ENCODE assay signal across 17 cellular contexts in genomic region chr13:37701306-37701705, GRCh38.
DNase-seq lines count a peak whose midpoint lies in the region; ATAC-seq and TF ChIP-seq lines count a peak whose summit lies in the region.
"Had no signal": no experiment of that assay in that cellular context is flagged by ENCODE, and none has a peak within 500 bp of the region (broad histone marks: within the 10 kb centered on the region; RNA-seq: fewer than 3 reads in every experiment).

No MANE protein-coding gene starts in this region.

- H3K27ac Mint-ChIP-seq in CD8-positive, alpha-beta memory T cell, result peak overlapping the region in 1 of 8 donors; percentile 67
- H3K27ac Mint-ChIP-seq: nephron progenitor cell; stimulated activated naive CD8-positive, alpha-beta T cell treated with anti-CD3 and anti-CD28 coated beads, Interleukin-15, Interleukin-2, amounts not matched to agents 100 ng/mL and 50 ng/mL, for 24 hours; WTC11 had no signal

- H3K4me3 ChIP-seq in ACC112 (ENCODE audit: low read depth, low read length), result no peak overlapping the region
- H3K4me3 ChIP-seq in IMR-90 (ENCODE audit: insufficient read depth, low read depth, low read length), result no peak overlapping the region
- no peak overlapping the region for H3K4me3 ChIP-seq in choroid plexus epithelial cell (ENCODE audit: low read depth, low read length)
- H3K4me3 ChIP-seq in CD8-positive, alpha-beta memory T cell (ENCODE audit: low read length), result no peak overlapping the region
- H3K4me3 ChIP-seq: right lobe of liver had no signal

- peak overlapping the region; percentile 53 to 97 for H4K8ac ChIP-seq in IMR-90 (ENCODE audit: low read depth in 2 of 2, low read length in 2 of 2)

- peak overlapping the region; percentile 98 for H4K5ac ChIP-seq in IMR-90 (ENCODE audit: low read depth, low read length)

- no peak overlapping the region for H2AK9ac ChIP-seq in IMR-90 (replicated peaks; ENCODE audit: low read depth, low read length, poor library complexity)

- no peaks in the 10 kb centered on the region for H3K27me3 ChIP-seq in ACC112 (ENCODE audit: insufficient read depth, low read length)
- no peaks in the 10 kb centered on the region for H3K27me3 ChIP-seq in IMR-90 (ENCODE audit: control insufficient read depth, insufficient read depth, low read length)
- no peaks in the 10 kb centered on the region for H3K27me3 ChIP-seq in CD8-positive, alpha-beta memory T cell (ENCODE audit: insufficient read depth, low read length, poor library complexity, severe bottlenecking)
- H3K27me3 ChIP-seq: right lobe of liver had no signal

- intact Hi-C loops in IMR-90 (cut with micrococcal nuclease), result no loop called here

- peak overlapping the region; percentile 85 for H3K23ac ChIP-seq in IMR-90 (ENCODE audit: low read depth, low read length)

- H4K20me1 ChIP-seq in IMR-90 (ENCODE audit: insufficient read depth, low read length), result no peaks in the 10 kb centered on the region

- H3K56ac ChIP-seq in IMR-90 (ENCODE audit: extremely low read depth, insufficient read depth, low read length), result no peak overlapping the region

- peaks cover 0 to 2% of the 10 kb centered on the region in 2 donors for H3K27me3 Mint-ChIP-seq in CD8-positive, alpha-beta memory T cell
- H3K27me3 Mint-ChIP-seq: stimulated activated naive CD8-positive, alpha-beta T cell treated with anti-CD3 and anti-CD28 coated beads, Interleukin-15, Interleukin-2, amounts not matched to agents 100 ng/mL and 50 ng/mL, for 24 hours had no signal

- ATAC-seq in IMR-90 (ENCODE audit: low read depth), result peak; percentile 4
- ATAC-seq: HepG2, left lobe of liver, WTC11 had no signal

- POLR2A ChIA-PET in IMR-90 (lab: Charles Lee; ENCODE audit: unreplicated experiment), result no interaction called here
- POLR2A ChIA-PET in CD8-positive, alpha-beta memory T cell (lab: Charles Lee), result no interaction called here

- H3K9ac ChIP-seq in IMR-90 (ENCODE audit: low read depth, low read length), result no peak overlapping the region

- H3K4me1 ChIP-seq in ACC112 (ENCODE audit: control insufficient read depth, insufficient read depth, low read length, unreplicated experiment) (peaks cover 21% of the 10 kb centered on the region), IMR-90 (ENCODE audit: control insufficient read depth, insufficient read depth, low read length) (peaks cover 6% of the 10 kb centered on the region)
- H3K4me1 ChIP-seq in CD8-positive, alpha-beta memory T cell (ENCODE audit: insufficient read depth, low read length), result no peaks in the 10 kb centered on the region
- H3K4me1 ChIP-seq: right lobe of liver had no signal

- no CpG with 5 or more reads among the region's 4 CpGs for WGBS in IMR-90 (ENCODE audit: extremely low coverage in 2 of 2, insufficient read length in 1 of 2), 2 experiments

- H2AFZ ChIP-seq in ACC112 (ENCODE audit: low read length, unreplicated experiment), result no peak overlapping the region
- peak overlapping the region; percentile 78 for H2AFZ ChIP-seq in IMR-90 (replicated peaks; ENCODE audit: low read length, poor library complexity)

- peak overlapping the region; percentile 75 for H3K14ac ChIP-seq in IMR-90 (replicated peaks; ENCODE audit: low read depth, low read length)

- H3K9me3 Mint-ChIP-seq in CD8-positive, alpha-beta memory T cell, result peaks cover 3 to 4% (median 4%) of the 10 kb centered on the region in 5 donors
- H3K9me3 Mint-ChIP-seq: nephron progenitor cell, WTC11 had no signal

- H3K4me3 Mint-ChIP-seq in CD8-positive, alpha-beta memory T cell, result no peak overlapping the region
- H3K4me3 Mint-ChIP-seq: nephron progenitor cell; stimulated activated naive CD8-positive, alpha-beta T cell treated with anti-CD3 and anti-CD28 coated beads, Interleukin-15, Interleukin-2, amounts not matched to agents 100 ng/mL and 50 ng/mL, for 24 hours; WTC11 had no signal

- peak overlapping the region; percentile 97 for H2BK5ac ChIP-seq in IMR-90 (ENCODE audit: low read depth, low read length, poor library complexity, severe bottlenecking)

- no peaks in the 10 kb centered on the region for H3K36me3 ChIP-seq in ACC112 (ENCODE audit: insufficient read depth, low read length)
- no peaks in the 10 kb centered on the region for H3K36me3 ChIP-seq in IMR-90 (ENCODE audit: control insufficient read depth, insufficient read depth, low read length)
- no peaks in the 10 kb centered on the region for H3K36me3 ChIP-seq in CD8-positive, alpha-beta memory T cell (ENCODE audit: insufficient read depth, low read length)
- H3K36me3 ChIP-seq: right lobe of liver had no signal

- TF ChIP-seq CTCF in IMR-90 (conservative IDR thresholded peaks at IDR 0.05; ENCODE audit: low read depth, low read length) (no peak), choroid plexus epithelial cell (conservative IDR thresholded peaks at IDR 0.05; ENCODE audit: low read depth, low read length) (no peak)

- H3K18ac ChIP-seq in IMR-90 (ENCODE audit: low read depth, low read length), result peak overlapping the region; percentile 99

- H2BK15ac ChIP-seq in IMR-90 (ENCODE audit: low read depth, low read length), result peak overlapping the region; percentile 88; the same call in 2 of the 3 replicates

- no peaks in the 10 kb centered on the region for H3K9me3 ChIP-seq in IMR-90 (ENCODE audit: control insufficient read depth, insufficient read depth, low read length)
- H3K9me3 ChIP-seq in CD8-positive, alpha-beta memory T cell (ENCODE audit: low read length), result no peaks in the 10 kb centered on the region
- H3K9me3 ChIP-seq: right lobe of liver had no signal

- CTCF ChIA-PET in IMR-90 (lab: Yijun Ruan, JAX), result interaction anchor here (0.6 kb wide), 1 partner anchor 78 kb away, joined by 4 read pairs; no protein-coding TSS in a partner anchor
- CTCF ChIA-PET in CD8-positive, alpha-beta memory T cell (lab: Charles Lee), result no interaction called here

- no peak for TF ChIP-seq RAD21 in IMR-90 (IDR thresholded peaks at IDR 0.05; ENCODE audit: low read length)

- peak overlapping the region; percentile 96 for H2BK20ac ChIP-seq in IMR-90 (ENCODE audit: low read depth, low read length)

- H3K27ac ChIP-seq in ACC112 (ENCODE audit: low read depth, low read length) (peak overlapping the region; percentile 86), IMR-90 (ENCODE audit: insufficient read depth, low read length) (peak overlapping the region; percentile 44)
- H3K27ac ChIP-seq in CD8-positive, alpha-beta memory T cell (ENCODE audit: low read depth, low read length), result no peak overlapping the region

- H3K4ac ChIP-seq in IMR-90 (ENCODE audit: low read depth, low read length), result peak overlapping the region; percentile 95

- TF ChIP-seq POLR2A in IMR-90 (IDR thresholded peaks at IDR 0.05; ENCODE audit: low read depth, low read length), result no peak

- no TSS peak for BruUV-seq in IMR-90 (replicated peaks; lab: Mats Ljungman, UMichigan)

- H4K91ac ChIP-seq in IMR-90 (ENCODE audit: insufficient read depth, low read depth, low read length), result peak overlapping the region; percentile 94

- no peaks in the 10 kb centered on the region for H3K79me2 ChIP-seq in ACC112 (ENCODE audit: control insufficient read depth, insufficient read depth, low read length, unreplicated experiment)

- DNase-seq in IMR-90 (peak; percentile 67), choroid plexus epithelial cell (ENCODE audit: low read depth) (peak; percentile 80), lung microvascular endothelial cell (ENCODE audit: low read depth in 2 of 2) (peak; percentile 78 to 97), RKO (ENCODE audit: low spot score) (no peak), AML-193 (lab: John Stamatoyannopoulos, UW) (no peak)
- no peak for DNase-seq in CD8-positive, alpha-beta memory T cell
- DNase-seq in activated CD4-positive, alpha-beta T cell treated with anti-CD3 and anti-CD28 coated beads, Interleukin-2, amount 50 U/mL, for 48 hours, result no peak
- DNase-seq: activated naive CD4-positive, alpha-beta T cell treated with Interleukin-2 at 50 U/mL for 16 hours; NCI-H1105 treated with DMSO at 0.1 percent for 48 hours; NCI-H446 treated with DMSO at 0.1 percent for 48 hours; nephron progenitor cell; right lobe of liver had no signal

- dilution Hi-C loops in IMR-90 (cut with HindIII; ENCODE audit: low sequenced_read_pairs, unreplicated experiment), result no loop called here

- H3K79me1 ChIP-seq in IMR-90 (ENCODE audit: low read depth in 1 of 2, low read length in 2 of 2), result no peaks in the 10 kb centered on the region

- no peaks in the 10 kb centered on the region for H3K36me3 Mint-ChIP-seq in CD8-positive, alpha-beta memory T cell
- H3K36me3 Mint-ChIP-seq: WTC11 had no signal

- in situ Hi-C loops in IMR-90 (cut with MboI; ENCODE audit: low sequenced_read_pairs), result no loop called here

- peak overlapping the region; percentile 15; the same call in 1 of the 2 replicates for H3K4me2 ChIP-seq in IMR-90 (ENCODE audit: low read depth, low read length)

- peak overlapping the region; percentile 94 for H2AK5ac ChIP-seq in IMR-90 (ENCODE audit: low read depth, low read length)

- no peaks in the 10 kb centered on the region for H3K4me1 Mint-ChIP-seq in CD8-positive, alpha-beta memory T cell
- H3K4me1 Mint-ChIP-seq: nephron progenitor cell, WTC11 had no signal

- peak overlapping the region; percentile 93 for H2BK120ac ChIP-seq in IMR-90 (ENCODE audit: low read depth, low read length)

- peaks cover 3% of the 10 kb centered on the region for H3K9me1 ChIP-seq in IMR-90 (ENCODE audit: insufficient read depth, low read length)

TF ChIP-seq in IMR-90, 13 proteins besides CTCF, POLR2A, EP300 and RAD21:
- TF ChIP-seq BHLHE40 (IDR thresholded peaks at IDR 0.05; ENCODE audit: low read depth, low read length), result peak; percentile 62
- TF ChIP-seq RFX5 (IDR thresholded peaks at IDR 0.05; ENCODE audit: low read depth, low read length), result no peak

Comparison
In these comparisons a context has a peak if more than half of its experiments do, and no peak if none do; other contexts are left out.
1. DNase-seq: peak in IMR-90 (single experiment), choroid plexus epithelial cell (single experiment) and lung microvascular endothelial cell (2 of 2); none in RKO (single experiment), CD8-positive, alpha-beta memory T cell (0 of 5), activated CD4-positive, alpha-beta T cell treated with anti-CD3 and anti-CD28 coated beads, Interleukin-2, amount 50 U/mL, for 48 hours (0 of 2) and AML-193 (0 of 2).